Comparison of ENCODE assay signal across 26 cellular contexts in genomic region chr11:55949330-55949729, GRCh38. TPM values are rescaled to one million over a fixed set of nuclear protein-coding genes. Genes with fewer than 3 reads are reported as not detected.
"Had no signal": no experiment of that assay in that cellular context is flagged by ENCODE, and none has a peak within 500 bp of the region (broad histone marks: within the 10 kb centered on the region; RNA-seq: fewer than 3 reads in every experiment).

No MANE protein-coding gene starts in this region.

- H3K36me3 Mint-ChIP-seq: activated naive CD4-positive, alpha-beta T cell treated with anti-CD3 and anti-CD28 coated beads, Interleukin-2, amount 50 U/mL, for 24 hours had no signal

- H3K9ac ChIP-seq: KMS-11, SK-N-SH had no signal

- H3K27me3 Mint-ChIP-seq: activated naive CD4-positive, alpha-beta T cell treated with anti-CD3 and anti-CD28 coated beads, Interleukin-2, amount 50 U/mL, for 24 hours; activated T-cell treated with anti-CD3 and anti-CD28 coated beads, Interleukin-2, amount 50 U/mL, for 24 hours had no signal

- H3K9me3 Mint-ChIP-seq: activated T-helper 1 cell treated with anti-CD3 and anti-CD28 coated beads, Interleukin-12 subunit alpha, Interleukin-12 subunit beta, Interleukin-2, Interleukin-4 antibody, amounts not matched to agents 30 ng/mL and 10 ng/mL and 1 ng/mL, durations not matched to agents 14 hours and 24 hours and 36 hours had no signal

- H3K4me2 ChIP-seq: KMS-11, SK-N-SH had no signal

- H3K9me3 ChIP-seq: ascending aorta, body of pancreas, SK-N-SH had no signal

- H3K4me1 Mint-ChIP-seq: activated naive CD4-positive, alpha-beta T cell treated with anti-CD3 and anti-CD28 coated beads, Interleukin-2, amount 50 U/mL, for 24 hours had no signal

- DNase-seq: activated CD4-positive, alpha-beta T cell treated with anti-CD3 and anti-CD28 coated beads for 48 hours; activated CD4-positive, alpha-beta T cell treated with anti-CD3 and anti-CD28 coated beads, Interleukin-2, amount 50 U/mL, for 4 hours; activated CD8-positive, alpha-beta T cell treated with anti-CD3 and anti-CD28 coated beads, Interleukin-2, amount 10 ng/mL, durations not matched to agents 7 days and 5 days; activated effector memory CD4-positive, alpha-beta T cell treated with Interleukin-2 at 50 U/mL for 16 hours; activated naive CD4-positive, alpha-beta T cell; activated T-cell treated with anti-CD3 and anti-CD28 coated beads, Interleukin-2, amount 50 U/mL, for 24 hours; body of pancreas; central memory CD4-positive, alpha-beta T cell; NCI-H1092; NCI-H1694; NCI-H2029 treated with DMSO at 0.1 percent for 48 hours; NCI-H510A treated with DMSO at 0.1 percent for 48 hours; NCI-H82; OCI-M1; RPMI8226; SK-N-SH; T-helper 1 cell had no signal

- H3K27ac Mint-ChIP-seq: activated CD8-positive, alpha-beta T cell treated with anti-CD3 and anti-CD28 coated beads, Interleukin-2, amount 10 ng/mL, durations not matched to agents 7 days and 5 days; activated naive CD4-positive, alpha-beta T cell treated with anti-CD3 and anti-CD28 coated beads, Interleukin-2, amount 50 U/mL, for 24 hours; activated T-cell treated with anti-CD3 and anti-CD28 coated beads, Interleukin-2, amount 50 U/mL, for 24 hours; activated T-helper 1 cell treated with anti-CD3 and anti-CD28 coated beads, Interleukin-12 subunit alpha, Interleukin-12 subunit beta, Interleukin-2, Interleukin-4 antibody, amounts not matched to agents 30 ng/mL and 10 ng/mL and 1 ng/mL, durations not matched to agents 14 hours and 24 hours and 36 hours had no signal

- H3K27me3 ChIP-seq: ascending aorta, body of pancreas had no signal

- H3K4me1 ChIP-seq: ascending aorta, body of pancreas had no signal

- H3K27ac ChIP-seq: ascending aorta, body of pancreas, KMS-11 had no signal

- H3K4me3 Mint-ChIP-seq: activated CD8-positive, alpha-beta T cell treated with anti-CD3 and anti-CD28 coated beads, Interleukin-2, amount 10 ng/mL, durations not matched to agents 7 days and 5 days; activated naive CD4-positive, alpha-beta T cell treated with anti-CD3 and anti-CD28 coated beads, Interleukin-2, amount 50 U/mL, for 24 hours; activated T-cell treated with anti-CD3 and anti-CD28 coated beads, Interleukin-2, amount 50 U/mL, for 24 hours; activated T-helper 1 cell treated with anti-CD3 and anti-CD28 coated beads, Interleukin-12 subunit alpha, Interleukin-12 subunit beta, Interleukin-2, Interleukin-4 antibody, amounts not matched to agents 30 ng/mL and 10 ng/mL and 1 ng/mL, durations not matched to agents 14 hours and 24 hours and 36 hours had no signal

RNA-seq across cellular contexts. Expression of gene OR5I1, which starts 13.1 kb away (rescaled TPM):
- total RNA-seq: activated CD8-positive, alpha-beta T cell treated with anti-CD3 and anti-CD28 coated beads, Interleukin-2, amount 10 ng/mL, durations not matched to agents 7 days and 5 days; activated T-helper 1 cell treated with anti-CD3 and anti-CD28 coated beads, Interleukin-12 subunit alpha, Interleukin-12 subunit beta, Interleukin-2, Interleukin-4 antibody, amounts not matched to agents 30 ng/mL and 10 ng/mL and 1 ng/mL, durations not matched to agents 14 hours and 24 hours and 36 hours; ascending aorta; body of pancreas; bronchial epithelial cell; chondrocyte; MCF 10A; Right ventricle myocardium inferior; T-helper 2 cell treated with Interferon-gamma antibody and Interleukin-4, amounts not matched to agents 100 ng/mL and 5 ng/mL, for 36 hours had no signal

RNA-seq across cellular contexts. Expression of gene OR10AG1, which starts 20.4 kb away (rescaled TPM):
- total RNA-seq: activated CD8-positive, alpha-beta T cell treated with anti-CD3 and anti-CD28 coated beads, Interleukin-2, amount 10 ng/mL, durations not matched to agents 7 days and 5 days; activated T-helper 1 cell treated with anti-CD3 and anti-CD28 coated beads, Interleukin-12 subunit alpha, Interleukin-12 subunit beta, Interleukin-2, Interleukin-4 antibody, amounts not matched to agents 30 ng/mL and 10 ng/mL and 1 ng/mL, durations not matched to agents 14 hours and 24 hours and 36 hours; body of pancreas; bronchial epithelial cell; chondrocyte; MCF 10A; Right ventricle myocardium inferior; T-helper 2 cell treated with Interferon-gamma antibody and Interleukin-4, amounts not matched to agents 100 ng/mL and 5 ng/mL, for 36 hours had no signal

RNA-seq across cellular contexts. Expression of gene OR5W2, which starts 34.9 kb away (rescaled TPM):
- total RNA-seq: activated CD8-positive, alpha-beta T cell treated with anti-CD3 and anti-CD28 coated beads, Interleukin-2, amount 10 ng/mL, durations not matched to agents 7 days and 5 days; activated T-helper 1 cell treated with anti-CD3 and anti-CD28 coated beads, Interleukin-12 subunit alpha, Interleukin-12 subunit beta, Interleukin-2, Interleukin-4 antibody, amounts not matched to agents 30 ng/mL and 10 ng/mL and 1 ng/mL, durations not matched to agents 14 hours and 24 hours and 36 hours; ascending aorta; body of pancreas; bronchial epithelial cell; chondrocyte; MCF 10A; Right ventricle myocardium inferior; T-helper 2 cell treated with Interferon-gamma antibody and Interleukin-4, amounts not matched to agents 100 ng/mL and 5 ng/mL, for 36 hours had no signal

RNA-seq across cellular contexts. Expression of gene OR5F1, which starts 45.1 kb away (rescaled TPM):
- total RNA-seq: activated CD8-positive, alpha-beta T cell treated with anti-CD3 and anti-CD28 coated beads, Interleukin-2, amount 10 ng/mL, durations not matched to agents 7 days and 5 days; activated T-helper 1 cell treated with anti-CD3 and anti-CD28 coated beads, Interleukin-12 subunit alpha, Interleukin-12 subunit beta, Interleukin-2, Interleukin-4 antibody, amounts not matched to agents 30 ng/mL and 10 ng/mL and 1 ng/mL, durations not matched to agents 14 hours and 24 hours and 36 hours; ascending aorta; body of pancreas; bronchial epithelial cell; chondrocyte; MCF 10A; Right ventricle myocardium inferior; T-helper 2 cell treated with Interferon-gamma antibody and Interleukin-4, amounts not matched to agents 100 ng/mL and 5 ng/mL, for 36 hours had no signal
